ENCODE assay signal across 12 cellular contexts in genomic region chr4:108048157-108048556, GRCh38.
"Had no signal": no experiment of that assay in that cellular context is flagged by ENCODE, and none has a peak within 500 bp of the region (broad histone marks: within the 10 kb centered on the region; RNA-seq: fewer than 3 reads in every experiment).

No MANE protein-coding gene starts in this region.

- H3K9me3 Mint-ChIP-seq: immature natural killer cell had no signal

- H3K27ac ChIP-seq: breast epithelium, psoas muscle, sigmoid colon, upper lobe of right lung had no signal

- H3K9me3 ChIP-seq: breast epithelium, psoas muscle, sigmoid colon, upper lobe of right lung had no signal

- H3K27ac Mint-ChIP-seq: immature natural killer cell had no signal

- H3K4me3 Mint-ChIP-seq: immature natural killer cell had no signal

- H3K4me1 ChIP-seq: breast epithelium, upper lobe of right lung had no signal

- ATAC-seq: esophagus mucosa, left colon, psoas muscle, upper lobe of right lung had no signal

- H3K36me3 ChIP-seq: breast epithelium, sigmoid colon, upper lobe of right lung had no signal

- H3K4me3 ChIP-seq: breast epithelium, dorsolateral prefrontal cortex, psoas muscle, sigmoid colon, upper lobe of right lung had no signal

- H3K27me3 ChIP-seq: breast epithelium, dorsolateral prefrontal cortex, sigmoid colon, upper lobe of right lung had no signal

- DNase-seq: aorta; dorsolateral prefrontal cortex; immature natural killer cell; left colon; psoas muscle; SIG-M5; sigmoid colon; stimulated activated CD4-positive, alpha-beta T cell treated with anti-CD3 and anti-CD28 coated beads, Interleukin-2, amount 100 ng/mL, for 24 hours; stimulated activated naive CD4-positive, alpha-beta T cell; upper lobe of right lung had no signal
